1 cellular context compared by ENCODE assay signal in the genomic region with DNA sequence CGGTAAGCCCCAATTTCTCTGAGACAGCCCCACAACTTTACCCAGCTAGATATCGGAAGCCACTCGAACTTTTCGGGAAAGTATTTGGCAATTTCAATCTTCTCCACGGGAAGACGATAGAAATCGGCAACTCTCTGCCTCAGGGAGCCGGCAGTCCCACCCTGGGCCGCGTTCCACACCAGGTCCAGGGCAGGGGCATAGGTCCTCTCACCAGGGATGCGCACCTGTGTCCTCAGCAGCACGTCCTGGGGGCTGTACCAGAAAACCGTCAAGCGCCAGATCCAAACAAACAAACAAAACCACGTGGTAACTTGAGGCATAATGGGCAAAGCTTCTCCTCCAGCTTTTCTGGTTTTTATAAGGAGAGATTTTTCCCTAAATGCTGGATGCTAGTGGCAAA.
TF ChIP-seq lines count a peak whose summit lies in the region.

No MANE protein-coding gene starts in this region.

TF ChIP-seq in IMR-90, 13 proteins besides CTCF, POLR2A, EP300 and RAD21 (continued from another document):
- TF ChIP-seq, protein P1, sequence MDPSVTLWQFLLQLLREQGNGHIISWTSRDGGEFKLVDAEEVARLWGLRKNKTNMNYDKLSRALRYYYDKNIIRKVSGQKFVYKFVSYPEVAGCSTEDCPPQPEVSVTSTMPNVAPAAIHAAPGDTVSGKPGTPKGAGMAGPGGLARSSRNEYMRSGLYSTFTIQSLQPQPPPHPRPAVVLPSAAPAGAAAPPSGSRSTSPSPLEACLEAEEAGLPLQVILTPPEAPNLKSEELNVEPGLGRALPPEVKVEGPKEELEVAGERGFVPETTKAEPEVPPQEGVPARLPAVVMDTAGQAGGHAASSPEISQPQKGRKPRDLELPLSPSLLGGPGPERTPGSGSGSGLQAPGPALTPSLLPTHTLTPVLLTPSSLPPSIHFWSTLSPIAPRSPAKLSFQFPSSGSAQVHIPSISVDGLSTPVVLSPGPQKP (IDR thresholded peaks at IDR 0.05; ENCODE audit: borderline replicate concordance, low read depth, low read length) = no peak
- TF ChIP-seq SMC3 (IDR thresholded peaks at IDR 0.05; ENCODE audit: low read depth, low read length) = no peak
- TF ChIP-seq MAFK (IDR thresholded peaks at IDR 0.05; ENCODE audit: low read depth, low read length) = no peak
- TF ChIP-seq RCOR1 (IDR thresholded peaks at IDR 0.05; ENCODE audit: insufficient replicate concordance, low read length) = no peak
- TF ChIP-seq, protein P2, sequence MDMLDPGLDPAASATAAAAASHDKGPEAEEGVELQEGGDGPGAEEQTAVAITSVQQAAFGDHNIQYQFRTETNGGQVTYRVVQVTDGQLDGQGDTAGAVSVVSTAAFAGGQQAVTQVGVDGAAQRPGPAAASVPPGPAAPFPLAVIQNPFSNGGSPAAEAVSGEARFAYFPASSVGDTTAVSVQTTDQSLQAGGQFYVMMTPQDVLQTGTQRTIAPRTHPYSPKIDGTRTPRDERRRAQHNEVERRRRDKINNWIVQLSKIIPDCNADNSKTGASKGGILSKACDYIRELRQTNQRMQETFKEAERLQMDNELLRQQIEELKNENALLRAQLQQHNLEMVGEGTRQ (IDR thresholded peaks at IDR 0.05; ENCODE audit: low read depth, low read length) = no peak
- TF ChIP-seq BHLHE40 (IDR thresholded peaks at IDR 0.05; ENCODE audit: low read depth, low read length) = no peak
- TF ChIP-seq RFX5 (IDR thresholded peaks at IDR 0.05; ENCODE audit: low read depth, low read length) = no peak
- no peak for TF ChIP-seq CHD1 (IDR thresholded peaks at IDR 0.05; ENCODE audit: low read depth, low read length)
- no peak for TF ChIP-seq CEBPB (IDR thresholded peaks at IDR 0.05; ENCODE audit: low read depth, low read length)
